11 cellular contexts compared by ENCODE assay signal in the genomic region with DNA sequence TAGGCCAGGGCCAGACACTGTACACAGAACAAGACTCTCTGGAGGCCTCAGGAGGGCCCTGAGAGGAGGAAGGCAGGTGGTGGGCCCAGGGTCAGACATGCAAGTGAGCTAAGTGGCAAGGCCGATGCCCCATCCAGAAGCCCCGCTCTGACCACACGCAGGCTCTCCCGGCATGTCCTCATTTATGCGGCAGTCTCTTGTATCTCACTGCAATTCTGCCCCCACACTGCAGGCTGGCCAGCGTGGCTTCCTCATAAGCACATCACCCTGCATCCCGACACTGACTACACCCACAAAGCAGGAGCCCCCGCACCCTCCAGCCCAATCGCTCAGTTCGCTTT. TPM values are rescaled to one million over a fixed set of nuclear protein-coding genes. Genes with fewer than 3 reads are reported as not detected.
A peak's percentile ranks its signal among the peaks of the same experiment; 100 is the strongest.
DNase-seq lines count a peak whose midpoint lies in the region; ATAC-seq lines count a peak whose summit lies in the region.
"Had no signal": no experiment of that assay in that cellular context is flagged by ENCODE, and none has a peak within 500 bp of the region (broad histone marks: within the 10 kb centered on the region; RNA-seq: fewer than 3 reads in every experiment).

No MANE protein-coding gene starts in this region.

- H3K27me3 Mint-ChIP-seq in activated CD8-positive, alpha-beta T cell treated with anti-CD3 and anti-CD28 coated beads, Interleukin-2, amount 10 ng/mL, durations not matched to agents 7 days and 5 days (ENCODE audit: low read depth), result no peaks in the 10 kb centered on the region
- H3K27me3 Mint-ChIP-seq: stimulated activated naive CD8-positive, alpha-beta T cell treated with anti-CD3 and anti-CD28 coated beads, Interleukin-15, amount 100 ng/mL, for 72 hours had no signal

- H3K27me3 ChIP-seq in HUES48 (ENCODE audit: control insufficient read depth, insufficient read depth, low read length) (no peaks in the 10 kb centered on the region), right cardiac atrium (ENCODE audit: control insufficient read depth, insufficient read depth) (no peaks in the 10 kb centered on the region)

- CTCF ChIA-PET in activated CD8-positive, alpha-beta T cell treated with anti-CD3 and anti-CD28 coated beads, Interleukin-2, amount 10 ng/mL, durations not matched to agents 7 days and 5 days (lab: Charles Lee), result interaction anchor here (1.3 to 2.1 kb wide), 2 partner anchors 13 to 175 kb away, joined by 3 to 9 read pairs; no protein-coding TSS in a partner anchor

- no peaks in the 10 kb centered on the region for H3K9me3 Mint-ChIP-seq in activated CD8-positive, alpha-beta T cell treated with anti-CD3 and anti-CD28 coated beads, Interleukin-2, amount 10 ng/mL, durations not matched to agents 7 days and 5 days (ENCODE audit: insufficient read depth)
- H3K9me3 Mint-ChIP-seq: stimulated activated naive CD8-positive, alpha-beta T cell treated with anti-CD3 and anti-CD28 coated beads, Interleukin-15, amount 100 ng/mL, for 72 hours had no signal

- no peaks in the 10 kb centered on the region for H3K9me3 ChIP-seq in HUES48 (ENCODE audit: control insufficient read depth, insufficient read depth, low read length)
- no peaks in the 10 kb centered on the region for H3K9me3 ChIP-seq in right cardiac atrium (ENCODE audit: control insufficient read depth, low read length)

- H3K27ac ChIP-seq in HUES48 (ENCODE audit: low read depth, low read length) (peak overlapping the region; percentile 86), right cardiac atrium (ENCODE audit: low read length) (peak overlapping the region; percentile 98), skin epidermis (peak overlapping the region in 20 of 21 experiments; percentile 57 to 92 (median 84))

- no peak for ATAC-seq in activated CD8-positive, alpha-beta T cell treated with anti-CD3 and anti-CD28 coated beads, Interleukin-2, amount 10 ng/mL, durations not matched to agents 7 days and 5 days
- peak in 1 of 2 donors; percentile 11 for ATAC-seq in right cardiac atrium
- no peak for ATAC-seq in HG03460 (IDR thresholded peaks at IDR 0.05; ENCODE audit: unreplicated experiment)
- ATAC-seq in HG02885 (IDR thresholded peaks at IDR 0.05; ENCODE audit: poor library complexity, unreplicated experiment), result no peak
- ATAC-seq: stimulated activated naive CD8-positive, alpha-beta T cell treated with anti-CD3 and anti-CD28 coated beads, Interleukin-15, amount 100 ng/mL, for 72 hours had no signal

- peaks cover 49% of the 10 kb centered on the region for H3K36me3 Mint-ChIP-seq in activated CD8-positive, alpha-beta T cell treated with anti-CD3 and anti-CD28 coated beads, Interleukin-2, amount 10 ng/mL, durations not matched to agents 7 days and 5 days (ENCODE audit: low read depth)

- H3K4me3 ChIP-seq in HUES48 (ENCODE audit: low read depth, low read length) (no peak overlapping the region), right cardiac atrium (ENCODE audit: low read length) (no peak overlapping the region), skin epidermis (no peak overlapping the region)

- H3K4me3 Mint-ChIP-seq in activated CD8-positive, alpha-beta T cell treated with anti-CD3 and anti-CD28 coated beads, Interleukin-2, amount 10 ng/mL, durations not matched to agents 7 days and 5 days, result no peak overlapping the region

- peak overlapping the region; percentile 86 for H3K27ac Mint-ChIP-seq in activated CD8-positive, alpha-beta T cell treated with anti-CD3 and anti-CD28 coated beads, Interleukin-2, amount 10 ng/mL, durations not matched to agents 7 days and 5 days

- DNase-seq in activated CD8-positive, alpha-beta T cell treated with anti-CD3 and anti-CD28 coated beads, Interleukin-2, amount 10 ng/mL, durations not matched to agents 7 days and 5 days, result no peak
- DNase-seq in right cardiac atrium (peak in 1 of 3 donors; percentile 61), NCI-H774 (lab: John Stamatoyannopoulos, UW) (no peak), AG20443 (ENCODE audit: low spot score) (no peak)
- DNase-seq: stimulated activated naive CD8-positive, alpha-beta T cell treated with anti-CD3 and anti-CD28 coated beads, Interleukin-15, amount 100 ng/mL, for 72 hours had no signal

- no peak overlapping the region for H3K9ac ChIP-seq in HUES48 (ENCODE audit: low read depth, low read length)

- H3K4me1 Mint-ChIP-seq in activated CD8-positive, alpha-beta T cell treated with anti-CD3 and anti-CD28 coated beads, Interleukin-2, amount 10 ng/mL, durations not matched to agents 7 days and 5 days (ENCODE audit: low read depth), result peaks cover 57% of the 10 kb centered on the region

- intact Hi-C loops in right cardiac atrium (cut with DNase I), result no loop called here

- WGBS in right cardiac atrium, result 43% methylated on average over 10 of the region's 10 CpGs

- H3K4me1 ChIP-seq in HUES48 (ENCODE audit: control insufficient read depth, insufficient read depth, low read length) (peaks cover 16% of the 10 kb centered on the region), right cardiac atrium (ENCODE audit: control insufficient read depth, insufficient read depth, low read length) (peaks cover 32% of the 10 kb centered on the region)

- H3K36me3 ChIP-seq in HUES48 (ENCODE audit: control insufficient read depth, insufficient read depth, low read length), result peaks cover 9% of the 10 kb centered on the region

- POLR2A ChIA-PET in activated CD8-positive, alpha-beta T cell treated with anti-CD3 and anti-CD28 coated beads, Interleukin-2, amount 10 ng/mL, durations not matched to agents 7 days and 5 days (lab: Charles Lee), result interaction anchor here (1.2 to 3.9 kb wide), 2 partner anchors 11 to 18 kb away, joined by 3 to 27 read pairs; a partner anchor contains a TSS

RNA-seq across cellular contexts. Expression of a gene that starts 17.5 kb away (rescaled TPM):
- 10 to 100 TPM; 27.5 to 29.8 TPM for total RNA-seq in activated CD8-positive, alpha-beta T cell treated with anti-CD3 and anti-CD28 coated beads, Interleukin-2, amount 10 ng/mL, durations not matched to agents 7 days and 5 days
- total RNA-seq in right cardiac atrium, result 10 to 100 TPM; 39.2 to 46.6 (median 41.5) TPM
- 11.6 TPM for polyA plus RNA-seq in right cardiac atrium

RNA-seq across cellular contexts. Expression of a gene that starts 40.0 kb away (rescaled TPM):
- total RNA-seq in activated CD8-positive, alpha-beta T cell treated with anti-CD3 and anti-CD28 coated beads, Interleukin-2, amount 10 ng/mL, durations not matched to agents 7 days and 5 days, result not detected
- total RNA-seq in right cardiac atrium, result not detected
- polyA plus RNA-seq in right cardiac atrium, result not detected
- total RNA-seq: LHCN-M2; T-helper 2 cell treated with Interferon-gamma antibody and Interleukin-4, amounts not matched to agents 100 ng/mL and 5 ng/mL, for 36 hours had no signal
